Comparison of ENCODE assay signal across 10 cellular contexts in the genomic region with DNA sequence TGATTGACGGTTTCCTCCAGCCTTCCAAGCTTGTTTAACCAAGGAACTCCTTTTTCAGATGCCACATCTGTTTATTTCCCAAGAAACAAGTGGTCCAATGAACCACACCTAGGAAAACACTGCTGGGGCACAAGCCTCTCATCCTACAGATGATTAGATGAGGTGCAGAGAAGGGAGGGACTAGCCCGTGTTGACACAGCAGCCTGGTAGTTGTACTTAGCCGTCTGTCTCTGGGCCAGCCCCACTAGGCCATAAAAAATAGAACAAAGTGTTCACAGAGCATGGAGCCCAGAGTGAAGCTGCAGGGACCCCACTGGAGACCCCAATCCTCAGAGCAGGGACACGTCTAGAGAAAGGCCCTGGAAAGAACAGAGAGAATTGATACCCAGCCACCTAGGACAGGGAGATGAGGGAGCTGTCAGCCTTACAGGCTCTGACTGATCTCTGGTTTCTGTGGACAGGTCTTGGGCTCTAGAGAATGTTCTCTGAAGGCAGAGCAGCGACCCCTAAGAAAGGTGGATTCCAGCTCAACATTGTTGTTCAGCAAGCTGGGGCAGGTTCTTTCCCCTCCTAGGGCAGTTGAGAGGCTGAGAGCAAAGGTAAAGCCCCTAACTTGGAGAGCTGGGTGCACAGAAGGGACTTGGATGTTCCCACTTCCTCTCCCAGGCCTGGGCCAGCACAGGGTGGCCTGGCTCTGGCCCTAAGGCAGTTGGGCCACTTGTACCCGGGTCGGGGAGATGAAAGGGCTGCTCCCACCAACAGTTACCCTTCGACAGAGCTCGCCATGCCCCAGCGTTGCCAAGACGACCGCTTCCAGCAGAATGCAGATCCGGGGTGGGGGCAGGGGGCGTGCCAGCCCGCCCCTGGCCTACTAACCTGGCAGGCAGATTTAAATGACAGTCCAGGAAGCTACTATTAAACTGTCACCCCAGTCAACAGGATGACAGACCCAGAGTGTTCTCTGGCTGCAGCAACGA. TPM values are rescaled to one million over a fixed set of nuclear protein-coding genes. Genes with fewer than 3 reads are reported as not detected.
DNase-seq lines count a peak whose midpoint lies in the region; ATAC-seq and TF ChIP-seq lines count a peak whose summit lies in the region.
"Had no signal": no experiment of that assay in that cellular context is flagged by ENCODE, and none has a peak within 500 bp of the region (broad histone marks: within the 10 kb centered on the region; RNA-seq: fewer than 3 reads in every experiment).

No MANE protein-coding gene starts in this region.

- peak overlapping the region; percentile 51 for H3K27ac ChIP-seq in VCaP
- no peak overlapping the region for H3K27ac ChIP-seq in Karpas-422 (ENCODE audit: low read length)

- no peak overlapping the region for H3K4me3 ChIP-seq in Karpas-422 (ENCODE audit: low read length)

- DNase-seq in DMS153 treated with DMSO at 0.1 percent for 48 hours (lab: John Stamatoyannopoulos, UW; ENCODE audit: unreplicated experiment): peak; percentile 7
- DNase-seq in mesothelial cell of epicardium (ENCODE audit: low spot score in 2 of 2, unreplicated experiment in 2 of 2): no peak
- no peak for DNase-seq in Karpas-422
- no peak for DNase-seq in T-helper 9 cell
- no peak for DNase-seq in stimulated activated naive CD4-positive, alpha-beta T cell treated with Interleukin-2 at 50 U/mL for 16 hours (lab: John Stamatoyannopoulos, UW)
- DNase-seq: kidney glomerular epithelial cell had no signal

- no peaks in the 10 kb centered on the region for H3K27me3 ChIP-seq in Karpas-422 (ENCODE audit: low read length)

- peaks cover 28% of the 10 kb centered on the region for H4K20me1 ChIP-seq in Karpas-422 (ENCODE audit: insufficient read depth, low read depth, low read length)

- no peaks in the 10 kb centered on the region for H3K9me2 ChIP-seq in Karpas-422 (replicated peaks; ENCODE audit: insufficient read depth, low read length)

- H3K27ac Mint-ChIP-seq in mesothelial cell of epicardium: peak overlapping the region; percentile 13

- H3K4me2 ChIP-seq in Karpas-422 (ENCODE audit: low read depth, low read length, poor library complexity, severe bottlenecking): no peak overlapping the region

- no peak overlapping the region for H3K9ac ChIP-seq in Karpas-422 (ENCODE audit: low read length)

- H3K79me2 ChIP-seq in Karpas-422 (ENCODE audit: low read length): peaks cover 95% of the 10 kb centered on the region

- no peak overlapping the region for H2AFZ ChIP-seq in Karpas-422 (ENCODE audit: low read length)

- H3K36me3 Mint-ChIP-seq in mesothelial cell of epicardium: no peaks in the 10 kb centered on the region
- H3K36me3 Mint-ChIP-seq: activated naive CD4-positive, alpha-beta T cell treated with anti-CD3 and anti-CD28 coated beads, Interleukin-2, amount 50 U/mL, for 24 hours; T-cell had no signal

- no peaks in the 10 kb centered on the region for H3K9me3 ChIP-seq in Karpas-422 (ENCODE audit: low read length)

- TF ChIP-seq CTCF in VCaP (conservative IDR thresholded peaks at IDR 0.05) (no peak), mesothelial cell of epicardium (IDR thresholded peaks at IDR 0.05; ENCODE audit: unreplicated experiment) (no peak)

- peaks cover 16% of the 10 kb centered on the region for H3K4me1 Mint-ChIP-seq in mesothelial cell of epicardium

- peaks cover 23% of the 10 kb centered on the region for H3K4me1 ChIP-seq in Karpas-422 (ENCODE audit: low read length)

- H3K4me3 Mint-ChIP-seq in mesothelial cell of epicardium: no peak overlapping the region
- H3K4me3 Mint-ChIP-seq: activated naive CD4-positive, alpha-beta T cell treated with anti-CD3 and anti-CD28 coated beads, Interleukin-2, amount 50 U/mL, for 24 hours; T-cell had no signal

- peak; percentile 40 for ATAC-seq in GM21825 (IDR thresholded peaks at IDR 0.05; ENCODE audit: unreplicated experiment)

- no peaks in the 10 kb centered on the region for H3K36me3 ChIP-seq in Karpas-422 (ENCODE audit: insufficient read depth, low read length)

- no peaks in the 10 kb centered on the region for H3K27me3 Mint-ChIP-seq in mesothelial cell of epicardium (ENCODE audit: low read depth)
- H3K27me3 Mint-ChIP-seq: activated naive CD4-positive, alpha-beta T cell treated with anti-CD3 and anti-CD28 coated beads, Interleukin-2, amount 50 U/mL, for 24 hours; T-cell had no signal

- H3K9me3 Mint-ChIP-seq in mesothelial cell of epicardium: no peaks in the 10 kb centered on the region
- H3K9me3 Mint-ChIP-seq: activated naive CD4-positive, alpha-beta T cell treated with anti-CD3 and anti-CD28 coated beads, Interleukin-2, amount 50 U/mL, for 24 hours; T-cell had no signal

RNA-seq across cellular contexts. Expression of a gene that starts 31.8 kb away (rescaled TPM):
- total RNA-seq in mesothelial cell of epicardium: 18.2 to 19.9 TPM (median 19.2 TPM) in 3 replicates
- total RNA-seq in Karpas-422 (2014; rRNA removed; shearing (Covaris generic); ENCODE audit: low replicate concordance): 26.7 and 35.4 TPM in 2 replicates

RNA-seq across cellular contexts. Expression of a gene that starts 57.7 kb away (rescaled TPM):
- 57.6 to 61.1 TPM (median 59.0 TPM) in 3 replicates for total RNA-seq in mesothelial cell of epicardium
- total RNA-seq in Karpas-422 (2014; rRNA removed; shearing (Covaris generic); ENCODE audit: low replicate concordance): 67.1 and 76.4 TPM in 2 replicates
